9 cellular contexts compared by ENCODE assay signal in the genomic region with DNA sequence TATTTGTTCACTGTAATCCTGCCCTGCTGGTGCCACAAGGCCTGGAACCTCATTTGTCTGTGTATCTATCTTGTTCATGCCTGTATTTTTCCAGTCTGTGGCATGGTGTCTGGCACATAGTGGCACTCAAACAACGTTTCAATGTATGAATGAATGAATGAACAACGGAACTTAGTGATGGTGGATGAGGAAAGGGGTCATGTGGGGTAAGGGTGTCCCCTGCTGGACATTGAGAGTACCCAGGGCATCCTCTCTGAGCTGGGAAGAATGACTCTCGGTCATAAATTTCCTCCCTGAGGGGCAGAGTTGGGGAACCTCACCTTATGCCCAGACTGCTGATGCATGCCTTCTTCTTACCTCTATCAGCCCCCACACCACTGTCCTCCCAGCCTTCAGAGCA. TPM values are rescaled to one million over a fixed set of nuclear protein-coding genes. Genes with fewer than 3 reads are reported as not detected.
A peak's percentile ranks its signal among the peaks of the same experiment; 100 is the strongest.
DNase-seq lines count a peak whose midpoint lies in the region; ATAC-seq and TF ChIP-seq lines count a peak whose summit lies in the region.
"Had no signal": no experiment of that assay in that cellular context is flagged by ENCODE, and none has a peak within 500 bp of the region (broad histone marks: within the 10 kb centered on the region; RNA-seq: fewer than 3 reads in every experiment).

No MANE protein-coding gene starts in this region.

- TF ChIP-seq CTCF in prostate gland (IDR thresholded peaks at IDR 0.05) (peak in 2 of 4 experiments; percentile 5 to 21), gastroesophageal sphincter (IDR thresholded peaks at IDR 0.05) (peak in 1 of 4 experiments; percentile 9)

- H3K9me3 Mint-ChIP-seq in activated naive CD4-positive, alpha-beta T cell treated with anti-CD3 and anti-CD28 coated beads, Interleukin-2, amount 50 U/mL, for 24 hours, result no peaks in the 10 kb centered on the region

- WGBS in prostate gland, result 15% methylated on average over 3 of the region's 3 CpGs
- WGBS in gastroesophageal sphincter (ENCODE audit: low coverage in 1 of 2), 2 donors, result 6 to 8% methylated on average over 3 of the region's 3 CpGs

- no peak overlapping the region for H3K27ac ChIP-seq in prostate gland
- no peak overlapping the region for H3K27ac ChIP-seq in gastroesophageal sphincter
- H3K27ac ChIP-seq: thoracic aorta had no signal

- H3K36me3 ChIP-seq in NT2/D1 (ENCODE audit: insufficient read depth, insufficient read length, low read length) (no peaks in the 10 kb centered on the region), prostate gland (no peaks in the 10 kb centered on the region), gastroesophageal sphincter (no peaks in the 10 kb centered on the region)
- H3K36me3 ChIP-seq: thoracic aorta had no signal

- H3K9ac ChIP-seq in NT2/D1 (ENCODE audit: insufficient read length, low read depth), result no peak overlapping the region

- ATAC-seq in left colon (peak; percentile 44), GM18519 (IDR thresholded peaks at IDR 0.05; ENCODE audit: low FRiP score, unreplicated experiment) (no peak), gastroesophageal sphincter (no peak)

- no peaks in the 10 kb centered on the region for H3K36me3 Mint-ChIP-seq in activated naive CD4-positive, alpha-beta T cell treated with anti-CD3 and anti-CD28 coated beads, Interleukin-2, amount 50 U/mL, for 24 hours

- no peaks in the 10 kb centered on the region for H3K27me3 Mint-ChIP-seq in activated naive CD4-positive, alpha-beta T cell treated with anti-CD3 and anti-CD28 coated beads, Interleukin-2, amount 50 U/mL, for 24 hours

- H3K4me3 Mint-ChIP-seq in activated naive CD4-positive, alpha-beta T cell treated with anti-CD3 and anti-CD28 coated beads, Interleukin-2, amount 50 U/mL, for 24 hours, result no peak overlapping the region

- TF ChIP-seq POLR2A in prostate gland (IDR thresholded peaks at IDR 0.05), result no peak
- no peak for TF ChIP-seq POLR2A in gastroesophageal sphincter (IDR thresholded peaks at IDR 0.05)

- peaks cover 7% of the 10 kb centered on the region for H3K4me1 ChIP-seq in NT2/D1 (ENCODE audit: insufficient read depth, insufficient read length)
- no peaks in the 10 kb centered on the region for H3K4me1 ChIP-seq in prostate gland (replicated peaks)
- H3K4me1 ChIP-seq in gastroesophageal sphincter, result no peaks in the 10 kb centered on the region

- peak overlapping the region; percentile 36 for H3K27ac Mint-ChIP-seq in activated naive CD4-positive, alpha-beta T cell treated with anti-CD3 and anti-CD28 coated beads, Interleukin-2, amount 50 U/mL, for 24 hours

- no peak overlapping the region for H3K4me3 ChIP-seq in NT2/D1 (ENCODE audit: insufficient read length, low read depth)
- H3K4me3 ChIP-seq in prostate gland, result no peak overlapping the region
- no peak overlapping the region for H3K4me3 ChIP-seq in gastroesophageal sphincter
- H3K4me3 ChIP-seq: thoracic aorta had no signal

- no peaks in the 10 kb centered on the region for H3K27me3 ChIP-seq in NT2/D1 (ENCODE audit: insufficient read depth, insufficient read length)
- H3K27me3 ChIP-seq in prostate gland (replicated peaks; ENCODE audit: insufficient read depth), result no peaks in the 10 kb centered on the region
- peaks cover 52% of the 10 kb centered on the region for H3K27me3 ChIP-seq in gastroesophageal sphincter

- no peaks in the 10 kb centered on the region for H3K9me3 ChIP-seq in NT2/D1 (ENCODE audit: insufficient read depth, low read length)
- no peaks in the 10 kb centered on the region for H3K9me3 ChIP-seq in prostate gland
- no peaks in the 10 kb centered on the region for H3K9me3 ChIP-seq in gastroesophageal sphincter
- H3K9me3 ChIP-seq: thoracic aorta had no signal

- H3K4me1 Mint-ChIP-seq in activated naive CD4-positive, alpha-beta T cell treated with anti-CD3 and anti-CD28 coated beads, Interleukin-2, amount 50 U/mL, for 24 hours, result peaks cover 28% of the 10 kb centered on the region

- peak; percentile 33 for DNase-seq in stimulated activated CD4-positive, alpha-beta T cell treated with anti-CD3 and anti-CD28 coated beads, Interleukin-4, amount 100 ng/mL, for 24 hours
- DNase-seq in stimulated activated CD4-positive, alpha-beta T cell treated with anti-CD3 and anti-CD28 coated beads, Interleukin-4, amount 100 ng/mL, for 1 hour, result no peak
- DNase-seq in NT2/D1 (ENCODE audit: low read depth, low spot score) (peak; percentile 57), left colon (no peak), prostate gland (ENCODE audit: low spot score) (no peak)

- intact Hi-C loops in left colon (cut with DNase I, micrococcal nuclease) (no loop called here), prostate gland (cut with DNase I) (no loop called here)

- no peak for TF ChIP-seq EP300 in gastroesophageal sphincter (IDR thresholded peaks at IDR 0.05)

RNA-seq across cellular contexts. Expression of gene ZNF683, which starts 18.9 kb away (rescaled TPM):
- total RNA-seq in left colon (not detected), prostate gland (1 to 10 TPM in 1 of 2 donors, not detected in 1; 4.8 TPM), gastroesophageal sphincter (under 1 TPM in 1 of 4 donors, not detected in 3; 0.62 TPM)
- total RNA-seq: thoracic aorta had no signal

RNA-seq across cellular contexts. Expression of gene LIN28A, which starts 19.2 kb away (rescaled TPM):
- not detected for total RNA-seq in left colon
- total RNA-seq in prostate gland, result under 1 TPM in 1 of 2 donors, not detected in 1; 0.17 TPM
- not detected for total RNA-seq in gastroesophageal sphincter
- total RNA-seq: thoracic aorta had no signal

RNA-seq across cellular contexts. Expression of gene CRYBG2, which starts 37.5 kb away (rescaled TPM):
- total RNA-seq in left colon (10 to 100 TPM; 21.5 to 69.3 TPM), prostate gland (1 to 10 TPM; 3.9 to 4.8 TPM), gastroesophageal sphincter (1 to 10 TPM in 1 of 4 donors, under 1 TPM in 3; 0.35 to 2.7 (median 0.50) TPM)
- total RNA-seq: thoracic aorta had no signal

RNA-seq across cellular contexts. Expression of gene DHDDS, which starts 40.7 kb away (rescaled TPM):
- 100 to 1,000 TPM; 124 to 126 TPM for total RNA-seq in left colon
- total RNA-seq in prostate gland, result 10 to 100 TPM; 28.9 to 39.0 TPM
- 10 to 100 TPM; 23.6 to 36.4 (median 31.7) TPM for total RNA-seq in gastroesophageal sphincter

Comparison
In these comparisons a context has a peak if more than half of its experiments do, and no peak if none do; other contexts are left out.
1. DNase-seq: peak in stimulated activated CD4-positive, alpha-beta T cell treated with anti-CD3 and anti-CD28 coated beads, Interleukin-4, amount 100 ng/mL, for 24 hours (single experiment) and NT2/D1 (single experiment); none in stimulated activated CD4-positive, alpha-beta T cell treated with anti-CD3 and anti-CD28 coated beads, Interleukin-4, amount 100 ng/mL, for 1 hour (single experiment), left colon (0 of 2) and prostate gland (single experiment).